Comparison of ENCODE assay signal across 34 cellular contexts in the genomic region with DNA sequence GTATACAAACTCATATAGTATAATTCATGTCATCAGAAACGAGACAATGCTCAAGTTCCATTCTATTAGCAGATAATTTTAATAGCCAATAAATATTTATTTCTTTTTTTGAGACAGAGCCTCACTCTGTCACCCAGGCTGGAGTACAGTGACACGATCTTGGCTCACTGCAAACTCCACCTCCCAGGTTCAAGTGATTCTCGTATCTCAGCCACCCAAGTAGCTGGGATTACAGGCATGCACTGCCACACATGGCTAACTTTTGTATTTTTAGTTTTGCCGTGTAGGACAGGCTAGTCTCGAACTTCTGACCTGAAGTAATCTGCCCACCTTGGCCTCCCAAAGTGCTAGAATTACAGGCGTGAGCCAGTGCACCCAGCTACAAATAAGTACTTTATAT.
"Had no signal": no experiment of that assay in that cellular context is flagged by ENCODE, and none has a peak within 500 bp of the region (broad histone marks: within the 10 kb centered on the region; RNA-seq: fewer than 3 reads in every experiment).

No MANE protein-coding gene starts in this region.

- H3K4me3 ChIP-seq: MG63 had no signal

- H3K27ac ChIP-seq: KMS-11 had no signal

- DNase-seq: Karpas-422, Kasumi-1, KG1, MG63, MM.1S, MV-4-11, NCI-H1048, NCI-H1092, NCI-H1092 treated with DMSO at 0.1 percent for 48 hours, NCI-H1105, NCI-H1105 treated with DMSO at 0.1 percent for 48 hours, NCI-H1417, NCI-H1417 treated with DMSO at 0.1 percent for 48 hours, NCI-H1436, NCI-H1436 treated with DMSO at 0.1 percent for 48 hours, NCI-H146, NCI-H1694, NCI-H1694 treated with DMSO at 0.1 percent for 48 hours, NCI-H187, NCI-H187 treated with DMSO at 0.1 percent for 48 hours, NCI-H1930, NCI-H2029, NCI-H2029 treated with DMSO at 0.1 percent for 48 hours, NCI-H2081, NCI-H2081 treated with DMSO at 0.1 percent for 48 hours, NCI-H2107, NCI-H2171, NCI-H2171 treated with DMSO at 0.1 percent for 48 hours, NCI-H2227 treated with DMSO at 0.1 percent for 48 hours, NCI-H226, NCI-H345, NCI-H446, NCI-H446 treated with DMSO at 0.1 percent for 48 hours had no signal

- H3K9me3 ChIP-seq: MG63 had no signal

- H3K27me3 ChIP-seq: MG63 had no signal
